ENCODE assay signal across 8 cellular contexts in genomic region chr22:26589367-26589844, GRCh38. TPM values are rescaled to one million over a fixed set of nuclear protein-coding genes. Genes with fewer than 3 reads are reported as not detected.
DNase-seq lines count a peak whose midpoint lies in the region; ATAC-seq and TF ChIP-seq lines count a peak whose summit lies in the region.

No MANE protein-coding gene starts in this region.

- no peak overlapping the region for H3K27ac Mint-ChIP-seq in GM23338
- H3K27ac Mint-ChIP-seq in activated naive CD4-positive, alpha-beta T cell treated with anti-CD3 and anti-CD28 coated beads, Interleukin-2, amount 50 U/mL, for 72 hours, result peak overlapping the region in 1 of 2 donors; percentile 80

- H2AFZ ChIP-seq in GM23338, result no peak overlapping the region

- peaks cover 53% of the 10 kb centered on the region for H3K79me2 ChIP-seq in GM23338 (replicated peaks; ENCODE audit: insufficient read depth)

- H3K9me3 Mint-ChIP-seq in GM23338, result no peaks in the 10 kb centered on the region; the same call in 2 of the 3 replicates
- H3K9me3 Mint-ChIP-seq in activated naive CD4-positive, alpha-beta T cell treated with anti-CD3 and anti-CD28 coated beads, Interleukin-2, amount 50 U/mL, for 72 hours, result no peaks in the 10 kb centered on the region

- H4K20me1 ChIP-seq in GM23338 (replicated peaks; ENCODE audit: insufficient read depth), result peaks cover 34% of the 10 kb centered on the region

- DNase-seq in CD1c-positive myeloid dendritic cell (ENCODE audit: extremely low spot score) (peak; percentile 36), GM23338 (ENCODE audit: low spot score) (peak; percentile 76), NT2/D1 (ENCODE audit: low read depth, low spot score) (no peak), left ventricle myocardium superior (peak; percentile 50), retinal pigment epithelial cell (ENCODE audit: low read depth) (no peak), SW 1271 (lab: John Stamatoyannopoulos, UW) (no peak), inferior parietal cortex (ENCODE audit: extremely low spot score) (no peak)
- peak in 1 of 2 donors; percentile 33 for DNase-seq in activated naive CD4-positive, alpha-beta T cell treated with anti-CD3 and anti-CD28 coated beads, Interleukin-2, amount 50 U/mL, for 72 hours (ENCODE audit: low spot score in 2 of 2)

- H3K27me3 Mint-ChIP-seq in GM23338 (ENCODE audit: insufficient read depth, low read depth, poor library complexity), result peaks cover 13% of the 10 kb centered on the region

- intact Hi-C loops in left ventricle myocardium superior (cut with micrococcal nuclease), result loop anchor here (10.0 kb wide), 1 partner anchor 85 kb away; no protein-coding TSS in a partner anchor

- H3K27ac ChIP-seq in GM23338 (ENCODE audit: low read depth), result peak overlapping the region; percentile 45; the same call in 1 of the 2 replicates

- peaks cover 3% of the 10 kb centered on the region; the same call in 1 of the 2 replicates for H3K36me3 ChIP-seq in GM23338 (ENCODE audit: insufficient read depth)
- H3K36me3 ChIP-seq in NT2/D1 (ENCODE audit: insufficient read depth, insufficient read length, low read length), result no peaks in the 10 kb centered on the region

- ATAC-seq in GM23338, result peak; percentile 65
- ATAC-seq in activated naive CD4-positive, alpha-beta T cell treated with anti-CD3 and anti-CD28 coated beads, Interleukin-2, amount 50 U/mL, for 72 hours, result peak; percentile 12 to 14
- ATAC-seq in left ventricle myocardium superior, result peak; percentile 28

- peaks cover 42% of the 10 kb centered on the region for H3K4me1 Mint-ChIP-seq in GM23338

- peak overlapping the region; percentile 94 for H3K4me3 ChIP-seq in GM23338
- peak overlapping the region; percentile 65 for H3K4me3 ChIP-seq in NT2/D1 (ENCODE audit: insufficient read length, low read depth)
- peak overlapping the region; percentile 77 for H3K4me3 ChIP-seq in retinal pigment epithelial cell (ENCODE audit: low read length)

- H3K4me1 ChIP-seq in GM23338 (ENCODE audit: insufficient read depth) (peaks cover 46% of the 10 kb centered on the region), NT2/D1 (ENCODE audit: insufficient read depth, insufficient read length) (peaks cover 10% of the 10 kb centered on the region)

- H3K9me3 ChIP-seq in NT2/D1 (ENCODE audit: insufficient read depth, low read length), result no peaks in the 10 kb centered on the region

- peaks cover 31% of the 10 kb centered on the region for H3K36me3 Mint-ChIP-seq in GM23338 (ENCODE audit: low read depth)
- peaks cover 0 to 10% of the 10 kb centered on the region in 2 donors for H3K36me3 Mint-ChIP-seq in activated naive CD4-positive, alpha-beta T cell treated with anti-CD3 and anti-CD28 coated beads, Interleukin-2, amount 50 U/mL, for 72 hours

- peak overlapping the region; percentile 84 for H3K4me3 Mint-ChIP-seq in GM23338

- peaks cover 9% of the 10 kb centered on the region; the same call in 1 of the 2 replicates for H3F3A ChIP-seq in GM23338 (replicated peaks; ENCODE audit: low read depth)

- no peaks in the 10 kb centered on the region for H3K9me2 ChIP-seq in GM23338 (ENCODE audit: insufficient read depth)

- peak overlapping the region; percentile 95 for H3K4me2 ChIP-seq in GM23338

- H3K9ac ChIP-seq in NT2/D1 (ENCODE audit: insufficient read length, low read depth), result peak overlapping the region; percentile 83

- no peak for TF ChIP-seq CTCF in GM23338 (conservative IDR thresholded peaks at IDR 0.05; ENCODE audit: low read depth in 2 of 2)
- no peak for TF ChIP-seq CTCF in retinal pigment epithelial cell (conservative IDR thresholded peaks at IDR 0.05; ENCODE audit: low read depth, low read length)

- H3K27me3 ChIP-seq in GM23338 (ENCODE audit: insufficient read depth) (no peaks in the 10 kb centered on the region), NT2/D1 (ENCODE audit: insufficient read depth, insufficient read length) (no peaks in the 10 kb centered on the region)

TF ChIP-seq in GM23338, 12 proteins besides CTCF, POLR2A, EP300 and RAD21:
- no peak for TF ChIP-seq NANOG (IDR thresholded peaks at IDR 0.05; ENCODE audit: borderline replicate concordance)
- no peak for TF ChIP-seq STAT1 (IDR thresholded peaks at IDR 0.05; ENCODE audit: unreplicated experiment)
- no peak for TF ChIP-seq JUNB (IDR thresholded peaks at IDR 0.05; ENCODE audit: unreplicated experiment)
- no peak for TF ChIP-seq ETS1 (IDR thresholded peaks at IDR 0.05)

RNA-seq across cellular contexts. Expression of gene TPST2, which starts 0.5 kb away (rescaled TPM):
- 106 and 127 TPM in 2 replicates for total RNA-seq in GM23338 (2014; rRNA removed; shearing (Covaris generic))
- polyA plus RNA-seq in GM23338 (2016; fragmentation: Nextera tagmentation; extraction: Ambion mirVana), result 37.9 and 43.1 TPM in 2 replicates
- 10 to 100 TPM; 15.4 to 26.9 TPM for total RNA-seq in activated naive CD4-positive, alpha-beta T cell treated with anti-CD3 and anti-CD28 coated beads, Interleukin-2, amount 50 U/mL, for 72 hours
- total RNA-seq in left ventricle myocardium superior, result 27.1 TPM

RNA-seq across cellular contexts. Expression of gene CRYBB1, which starts 28.4 kb away (rescaled TPM):
- total RNA-seq in GM23338 (2014; rRNA removed; shearing (Covaris generic)), result 1.6 and 2.4 TPM in 2 replicates
- 3.0 and 3.7 TPM in 2 replicates for polyA plus RNA-seq in GM23338 (2016; fragmentation: Nextera tagmentation; extraction: Ambion mirVana)
- not detected for total RNA-seq in activated naive CD4-positive, alpha-beta T cell treated with anti-CD3 and anti-CD28 coated beads, Interleukin-2, amount 50 U/mL, for 72 hours
- 0.64 TPM for total RNA-seq in left ventricle myocardium superior

RNA-seq across cellular contexts. Expression of gene CRYBA4, which starts 32.4 kb away (rescaled TPM):
- total RNA-seq in GM23338 (2014; rRNA removed; shearing (Covaris generic)), result 1.7 TPM in 1 of 2 replicates, not detected in the other
- polyA plus RNA-seq in GM23338 (2016; fragmentation: Nextera tagmentation; extraction: Ambion mirVana), result 1.2 and 1.5 TPM in 2 replicates
- total RNA-seq in activated naive CD4-positive, alpha-beta T cell treated with anti-CD3 and anti-CD28 coated beads, Interleukin-2, amount 50 U/mL, for 72 hours, result not detected
- total RNA-seq in left ventricle myocardium superior, result not detected

Comparison
In these comparisons a context has a peak if more than half of its experiments do, and no peak if none do; other contexts are left out.
1. DNase-seq: peak in CD1c-positive myeloid dendritic cell (single experiment), GM23338 (single experiment) and left ventricle myocardium superior (single experiment); none in NT2/D1 (single experiment), retinal pigment epithelial cell (single experiment), SW 1271 (0 of 2) and inferior parietal cortex (single experiment).
2. ATAC-seq: peak in every context shown above with its lines; median percentile 65 in GM23338; 28 in left ventricle myocardium superior; 13 in activated naive CD4-positive, alpha-beta T cell treated with anti-CD3 and anti-CD28 coated beads, Interleukin-2, amount 50 U/mL, for 72 hours.
3. Peak in every context shown above with its lines, with median percentiles within 50 percentile points of each other: H3K4me3 ChIP-seq.